ENCODE assay signal across 1 cellular context in the genomic region with DNA sequence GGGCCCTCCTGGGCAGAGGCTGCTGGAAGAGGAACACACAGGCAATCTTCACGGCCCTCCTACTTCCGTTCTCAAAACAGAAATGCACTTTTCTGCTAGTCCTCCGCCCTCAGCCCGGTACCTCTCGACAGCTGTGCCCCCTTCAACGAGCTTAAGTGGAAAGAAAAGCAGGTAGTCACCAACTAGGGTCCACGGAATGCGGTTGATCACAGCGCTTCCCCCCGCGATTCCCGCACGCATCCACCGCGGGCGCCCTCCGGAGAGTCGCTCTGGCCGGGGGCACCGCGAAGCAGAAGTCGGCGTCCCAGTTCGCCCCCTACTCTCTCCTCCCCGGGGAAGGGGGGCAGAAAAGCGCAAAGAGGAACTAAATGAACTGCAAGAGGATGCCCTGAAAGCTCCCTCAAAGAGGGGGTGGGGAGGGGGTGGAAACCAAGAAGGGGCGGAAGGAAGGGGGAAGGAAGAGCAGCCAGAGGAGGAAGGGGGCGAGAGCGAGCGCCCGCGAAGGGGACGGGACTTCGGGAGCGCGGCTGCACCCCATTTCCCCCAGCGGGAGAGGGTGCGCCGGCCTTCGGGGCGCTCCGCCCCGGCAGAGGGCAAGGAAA.
TF ChIP-seq lines count a peak whose summit lies in the region.

No MANE protein-coding gene starts in this region.

TF ChIP-seq in K562, 482 proteins besides CTCF, POLR2A, EP300 and RAD21 (continued from another document and continues in another):
- TF ChIP-seq, protein P1, sequence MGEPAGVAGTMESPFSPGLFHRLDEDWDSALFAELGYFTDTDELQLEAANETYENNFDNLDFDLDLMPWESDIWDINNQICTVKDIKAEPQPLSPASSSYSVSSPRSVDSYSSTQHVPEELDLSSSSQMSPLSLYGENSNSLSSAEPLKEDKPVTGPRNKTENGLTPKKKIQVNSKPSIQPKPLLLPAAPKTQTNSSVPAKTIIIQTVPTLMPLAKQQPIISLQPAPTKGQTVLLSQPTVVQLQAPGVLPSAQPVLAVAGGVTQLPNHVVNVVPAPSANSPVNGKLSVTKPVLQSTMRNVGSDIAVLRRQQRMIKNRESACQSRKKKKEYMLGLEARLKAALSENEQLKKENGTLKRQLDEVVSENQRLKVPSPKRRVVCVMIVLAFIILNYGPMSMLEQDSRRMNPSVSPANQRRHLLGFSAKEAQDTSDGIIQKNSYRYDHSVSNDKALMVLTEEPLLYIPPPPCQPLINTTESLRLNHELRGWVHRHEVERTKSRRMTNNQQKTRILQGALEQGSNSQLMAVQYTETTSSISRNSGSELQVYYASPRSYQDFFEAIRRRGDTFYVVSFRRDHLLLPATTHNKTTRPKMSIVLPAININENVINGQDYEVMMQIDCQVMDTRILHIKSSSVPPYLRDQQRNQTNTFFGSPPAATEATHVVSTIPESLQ (CRISPR knock-in tag; IDR thresholded peaks at IDR 0.05) = no peak
- TF ChIP-seq, protein P2, sequence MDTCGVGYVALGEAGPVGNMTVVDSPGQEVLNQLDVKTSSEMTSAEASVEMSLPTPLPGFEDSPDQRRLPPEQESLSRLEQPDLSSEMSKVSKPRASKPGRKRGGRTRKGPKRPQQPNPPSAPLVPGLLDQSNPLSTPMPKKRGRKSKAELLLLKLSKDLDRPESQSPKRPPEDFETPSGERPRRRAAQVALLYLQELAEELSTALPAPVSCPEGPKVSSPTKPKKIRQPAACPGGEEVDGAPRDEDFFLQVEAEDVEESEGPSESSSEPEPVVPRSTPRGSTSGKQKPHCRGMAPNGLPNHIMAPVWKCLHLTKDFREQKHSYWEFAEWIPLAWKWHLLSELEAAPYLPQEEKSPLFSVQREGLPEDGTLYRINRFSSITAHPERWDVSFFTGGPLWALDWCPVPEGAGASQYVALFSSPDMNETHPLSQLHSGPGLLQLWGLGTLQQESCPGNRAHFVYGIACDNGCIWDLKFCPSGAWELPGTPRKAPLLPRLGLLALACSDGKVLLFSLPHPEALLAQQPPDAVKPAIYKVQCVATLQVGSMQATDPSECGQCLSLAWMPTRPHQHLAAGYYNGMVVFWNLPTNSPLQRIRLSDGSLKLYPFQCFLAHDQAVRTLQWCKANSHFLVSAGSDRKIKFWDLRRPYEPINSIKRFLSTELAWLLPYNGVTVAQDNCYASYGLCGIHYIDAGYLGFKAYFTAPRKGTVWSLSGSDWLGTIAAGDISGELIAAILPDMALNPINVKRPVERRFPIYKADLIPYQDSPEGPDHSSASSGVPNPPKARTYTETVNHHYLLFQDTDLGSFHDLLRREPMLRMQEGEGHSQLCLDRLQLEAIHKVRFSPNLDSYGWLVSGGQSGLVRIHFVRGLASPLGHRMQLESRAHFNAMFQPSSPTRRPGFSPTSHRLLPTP (IDR thresholded peaks at IDR 0.05; ENCODE audit: borderline replicate concordance, extremely low read depth, insufficient read length) = no peak
- TF ChIP-seq, protein P3, sequence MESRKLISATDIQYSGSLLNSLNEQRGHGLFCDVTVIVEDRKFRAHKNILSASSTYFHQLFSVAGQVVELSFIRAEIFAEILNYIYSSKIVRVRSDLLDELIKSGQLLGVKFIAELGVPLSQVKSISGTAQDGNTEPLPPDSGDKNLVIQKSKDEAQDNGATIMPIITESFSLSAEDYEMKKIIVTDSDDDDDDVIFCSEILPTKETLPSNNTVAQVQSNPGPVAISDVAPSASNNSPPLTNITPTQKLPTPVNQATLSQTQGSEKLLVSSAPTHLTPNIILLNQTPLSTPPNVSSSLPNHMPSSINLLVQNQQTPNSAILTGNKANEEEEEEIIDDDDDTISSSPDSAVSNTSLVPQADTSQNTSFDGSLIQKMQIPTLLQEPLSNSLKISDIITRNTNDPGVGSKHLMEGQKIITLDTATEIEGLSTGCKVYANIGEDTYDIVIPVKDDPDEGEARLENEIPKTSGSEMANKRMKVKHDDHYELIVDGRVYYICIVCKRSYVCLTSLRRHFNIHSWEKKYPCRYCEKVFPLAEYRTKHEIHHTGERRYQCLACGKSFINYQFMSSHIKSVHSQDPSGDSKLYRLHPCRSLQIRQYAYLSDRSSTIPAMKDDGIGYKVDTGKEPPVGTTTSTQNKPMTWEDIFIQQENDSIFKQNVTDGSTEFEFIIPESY (CRISPR knock-in tag; IDR thresholded peaks at IDR 0.05) = no peak
- TF ChIP-seq SREBF1 (IDR thresholded peaks at IDR 0.05; ENCODE audit: borderline replicate concordance, low read depth, low read length) (no peak), MED1 (CRISPR knock-in tag; IDR thresholded peaks at IDR 0.05; ENCODE audit: borderline replicate concordance) (no peak), PPARD (CRISPR knock-in tag; IDR thresholded peaks at IDR 0.05) (no peak), LEF1 (IDR thresholded peaks at IDR 0.05) (no peak), SAFB (IDR thresholded peaks at IDR 0.05; ENCODE audit: borderline replicate concordance, low read depth, low read length) (no peak), ZNF57 (CRISPR knock-in tag; IDR thresholded peaks at IDR 0.05) (no peak), HDAC1 (IDR thresholded peaks at IDR 0.05) (no peak), ZFX (CRISPR knock-in tag; IDR thresholded peaks at IDR 0.05) (no peak), COPS2 (conservative IDR thresholded peaks at IDR 0.05) (no peak), TRIM24 (IDR thresholded peaks at IDR 0.05) (no peak), ZNF184 (CRISPR knock-in tag; IDR thresholded peaks at IDR 0.05) (no peak), JUN (IDR thresholded peaks at IDR 0.05; ENCODE audit: borderline replicate concordance, low read depth, low read length) (no peak), JUN (CRISPR knock-in tag; IDR thresholded peaks at IDR 0.05; ENCODE audit: borderline replicate concordance) (no peak; the same call in 1 of the 2 replicates), SMARCA5 (IDR thresholded peaks at IDR 0.05) (no peak), CHD2 (IDR thresholded peaks at IDR 0.05; ENCODE audit: low read depth, low read length) (no peak), ZFP36 (IDR thresholded peaks at IDR 0.05; ENCODE audit: low read depth, low read length, partially characterized antibody) (no peak), RUNX1 (IDR thresholded peaks at IDR 0.05; ENCODE audit: low read depth) (no peak), RBM15 (IDR thresholded peaks at IDR 0.05; ENCODE audit: insufficient read depth, low read length) (no peak), RBM14 (IDR thresholded peaks at IDR 0.05; ENCODE audit: borderline replicate concordance, insufficient read depth, low read depth, low read length) (no peak), ZNF431 (CRISPR knock-in tag; IDR thresholded peaks at IDR 0.05) (no peak), SRSF9 (IDR thresholded peaks at IDR 0.05; ENCODE audit: borderline replicate concordance, low read depth, low read length) (no peak), CXXC5 (CRISPR knock-in tag; IDR thresholded peaks at IDR 0.05) (no peak), GTF2A2 (tag; IDR thresholded peaks at IDR 0.05) (no peak), MEF2D (tag; conservative IDR thresholded peaks at IDR 0.05; ENCODE audit: low read depth) (no peak), U2AF2 (optimal IDR thresholded peaks at IDR 0.05; ENCODE audit: low read depth, low read length) (no peak), SRSF7 (optimal IDR thresholded peaks at IDR 0.05; ENCODE audit: low read depth, low read length) (no peak), STAG1 (CRISPR knock-in tag; IDR thresholded peaks at IDR 0.05; ENCODE audit: borderline replicate concordance) (no peak)
- TF ChIP-seq, protein P4, sequence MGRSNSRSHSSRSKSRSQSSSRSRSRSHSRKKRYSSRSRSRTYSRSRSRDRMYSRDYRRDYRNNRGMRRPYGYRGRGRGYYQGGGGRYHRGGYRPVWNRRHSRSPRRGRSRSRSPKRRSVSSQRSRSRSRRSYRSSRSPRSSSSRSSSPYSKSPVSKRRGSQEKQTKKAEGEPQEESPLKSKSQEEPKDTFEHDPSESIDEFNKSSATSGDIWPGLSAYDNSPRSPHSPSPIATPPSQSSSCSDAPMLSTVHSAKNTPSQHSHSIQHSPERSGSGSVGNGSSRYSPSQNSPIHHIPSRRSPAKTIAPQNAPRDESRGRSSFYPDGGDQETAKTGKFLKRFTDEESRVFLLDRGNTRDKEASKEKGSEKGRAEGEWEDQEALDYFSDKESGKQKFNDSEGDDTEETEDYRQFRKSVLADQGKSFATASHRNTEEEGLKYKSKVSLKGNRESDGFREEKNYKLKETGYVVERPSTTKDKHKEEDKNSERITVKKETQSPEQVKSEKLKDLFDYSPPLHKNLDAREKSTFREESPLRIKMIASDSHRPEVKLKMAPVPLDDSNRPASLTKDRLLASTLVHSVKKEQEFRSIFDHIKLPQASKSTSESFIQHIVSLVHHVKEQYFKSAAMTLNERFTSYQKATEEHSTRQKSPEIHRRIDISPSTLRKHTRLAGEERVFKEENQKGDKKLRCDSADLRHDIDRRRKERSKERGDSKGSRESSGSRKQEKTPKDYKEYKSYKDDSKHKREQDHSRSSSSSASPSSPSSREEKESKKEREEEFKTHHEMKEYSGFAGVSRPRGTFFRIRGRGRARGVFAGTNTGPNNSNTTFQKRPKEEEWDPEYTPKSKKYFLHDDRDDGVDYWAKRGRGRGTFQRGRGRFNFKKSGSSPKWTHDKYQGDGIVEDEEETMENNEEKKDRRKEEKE (IDR thresholded peaks at IDR 0.05; ENCODE audit: borderline replicate concordance in 1 of 2, control insufficient read depth in 1 of 2, low read depth in 2 of 2, low read length in 1 of 2) = no peak
- TF ChIP-seq, protein P5, sequence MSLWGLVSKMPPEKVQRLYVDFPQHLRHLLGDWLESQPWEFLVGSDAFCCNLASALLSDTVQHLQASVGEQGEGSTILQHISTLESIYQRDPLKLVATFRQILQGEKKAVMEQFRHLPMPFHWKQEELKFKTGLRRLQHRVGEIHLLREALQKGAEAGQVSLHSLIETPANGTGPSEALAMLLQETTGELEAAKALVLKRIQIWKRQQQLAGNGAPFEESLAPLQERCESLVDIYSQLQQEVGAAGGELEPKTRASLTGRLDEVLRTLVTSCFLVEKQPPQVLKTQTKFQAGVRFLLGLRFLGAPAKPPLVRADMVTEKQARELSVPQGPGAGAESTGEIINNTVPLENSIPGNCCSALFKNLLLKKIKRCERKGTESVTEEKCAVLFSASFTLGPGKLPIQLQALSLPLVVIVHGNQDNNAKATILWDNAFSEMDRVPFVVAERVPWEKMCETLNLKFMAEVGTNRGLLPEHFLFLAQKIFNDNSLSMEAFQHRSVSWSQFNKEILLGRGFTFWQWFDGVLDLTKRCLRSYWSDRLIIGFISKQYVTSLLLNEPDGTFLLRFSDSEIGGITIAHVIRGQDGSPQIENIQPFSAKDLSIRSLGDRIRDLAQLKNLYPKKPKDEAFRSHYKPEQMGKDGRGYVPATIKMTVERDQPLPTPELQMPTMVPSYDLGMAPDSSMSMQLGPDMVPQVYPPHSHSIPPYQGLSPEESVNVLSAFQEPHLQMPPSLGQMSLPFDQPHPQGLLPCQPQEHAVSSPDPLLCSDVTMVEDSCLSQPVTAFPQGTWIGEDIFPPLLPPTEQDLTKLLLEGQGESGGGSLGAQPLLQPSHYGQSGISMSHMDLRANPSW (CRISPR knock-in tag; IDR thresholded peaks at IDR 0.05) = no peak
- TF ChIP-seq, protein P6, sequence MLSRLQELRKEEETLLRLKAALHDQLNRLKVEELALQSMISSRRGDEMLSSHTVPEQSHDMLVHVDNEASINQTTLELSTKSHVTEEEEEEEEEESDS (CRISPR knock-in tag; IDR thresholded peaks at IDR 0.05) = no peak
- TF ChIP-seq, protein P7, sequence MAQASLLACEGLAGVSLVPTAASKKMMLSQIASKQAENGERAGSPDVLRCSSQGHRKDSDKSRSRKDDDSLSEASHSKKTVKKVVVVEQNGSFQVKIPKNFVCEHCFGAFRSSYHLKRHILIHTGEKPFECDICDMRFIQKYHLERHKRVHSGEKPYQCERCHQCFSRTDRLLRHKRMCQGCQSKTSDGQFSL (CRISPR knock-in tag; IDR thresholded peaks at IDR 0.05) = 0 out of 2 replicates have a peak, but pooled peaks have one; percentile 51
- TF ChIP-seq, protein P7 (tag; IDR thresholded peaks at IDR 0.05) = no peak
- TF ChIP-seq, protein P8, sequence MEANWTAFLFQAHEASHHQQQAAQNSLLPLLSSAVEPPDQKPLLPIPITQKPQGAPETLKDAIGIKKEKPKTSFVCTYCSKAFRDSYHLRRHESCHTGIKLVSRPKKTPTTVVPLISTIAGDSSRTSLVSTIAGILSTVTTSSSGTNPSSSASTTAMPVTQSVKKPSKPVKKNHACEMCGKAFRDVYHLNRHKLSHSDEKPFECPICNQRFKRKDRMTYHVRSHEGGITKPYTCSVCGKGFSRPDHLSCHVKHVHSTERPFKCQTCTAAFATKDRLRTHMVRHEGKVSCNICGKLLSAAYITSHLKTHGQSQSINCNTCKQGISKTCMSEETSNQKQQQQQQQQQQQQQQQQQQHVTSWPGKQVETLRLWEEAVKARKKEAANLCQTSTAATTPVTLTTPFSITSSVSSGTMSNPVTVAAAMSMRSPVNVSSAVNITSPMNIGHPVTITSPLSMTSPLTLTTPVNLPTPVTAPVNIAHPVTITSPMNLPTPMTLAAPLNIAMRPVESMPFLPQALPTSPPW (CRISPR knock-in tag; IDR thresholded peaks at IDR 0.05) = peak; percentile 62
- TF ChIP-seq, protein P9, sequence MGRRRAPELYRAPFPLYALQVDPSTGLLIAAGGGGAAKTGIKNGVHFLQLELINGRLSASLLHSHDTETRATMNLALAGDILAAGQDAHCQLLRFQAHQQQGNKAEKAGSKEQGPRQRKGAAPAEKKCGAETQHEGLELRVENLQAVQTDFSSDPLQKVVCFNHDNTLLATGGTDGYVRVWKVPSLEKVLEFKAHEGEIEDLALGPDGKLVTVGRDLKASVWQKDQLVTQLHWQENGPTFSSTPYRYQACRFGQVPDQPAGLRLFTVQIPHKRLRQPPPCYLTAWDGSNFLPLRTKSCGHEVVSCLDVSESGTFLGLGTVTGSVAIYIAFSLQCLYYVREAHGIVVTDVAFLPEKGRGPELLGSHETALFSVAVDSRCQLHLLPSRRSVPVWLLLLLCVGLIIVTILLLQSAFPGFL (CRISPR knock-in tag; IDR thresholded peaks at IDR 0.05) = no peak
